In the genomic region with DNA sequence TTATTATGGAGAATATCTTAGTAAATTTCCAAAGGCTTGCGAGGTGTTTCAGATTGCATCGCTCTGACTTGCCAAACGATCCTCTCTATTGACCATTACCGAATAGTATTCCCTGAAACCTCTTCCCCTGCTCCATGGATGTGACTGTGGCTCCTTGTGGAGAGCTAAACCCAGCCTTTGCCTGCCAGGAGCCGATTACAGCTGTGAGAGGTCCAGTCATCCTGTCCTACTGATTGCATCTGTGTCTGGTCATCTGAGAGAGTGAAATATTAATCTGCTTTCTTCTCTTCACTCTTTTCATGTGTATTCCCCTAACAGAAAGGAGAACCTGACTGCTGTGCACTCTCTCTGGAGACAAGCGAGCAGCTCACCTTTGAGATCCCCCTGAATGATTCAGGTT, we compare ENCODE assay signal across 32 cellular contexts.
"Had no signal": no experiment of that assay in that cellular context is flagged by ENCODE, and none has a peak within 500 bp of the region (broad histone marks: within the 10 kb centered on the region; RNA-seq: fewer than 3 reads in every experiment).

No MANE protein-coding gene starts in this region.

- H3K4me1 ChIP-seq: heart right ventricle had no signal

- H3K36me3 Mint-ChIP-seq: activated naive CD8-positive, alpha-beta T cell had no signal

- H3K27me3 ChIP-seq: brain microvascular endothelial cell, dorsolateral prefrontal cortex, esophagus muscularis mucosa, gastroesophageal sphincter, heart right ventricle, hepatocyte had no signal

- H3K4me2 ChIP-seq: hepatocyte had no signal

- H3K9me3 ChIP-seq: esophagus muscularis mucosa, gastroesophageal sphincter had no signal

- H3K27ac ChIP-seq: brain microvascular endothelial cell, coronary artery, dorsolateral prefrontal cortex, esophagus muscularis mucosa, gastroesophageal sphincter, heart right ventricle, hepatocyte had no signal

- H3K27me3 Mint-ChIP-seq: activated CD4-positive, alpha-beta memory T cell treated with anti-CD3 and anti-CD28 coated beads, Interleukin-2, amount 10 ng/mL, durations not matched to agents 7 days and 5 days; activated CD4-positive, alpha-beta T cell treated with anti-CD3 and anti-CD28 coated beads, Interleukin-2, amount 10 ng/mL, durations not matched to agents 7 days and 5 days; activated naive CD8-positive, alpha-beta T cell; activated T-cell treated with anti-CD3 and anti-CD28 coated beads, Interleukin-2, amount 50 U/mL, for 24 hours; activated T-helper 17 cell treated with anti-CD3 and anti-CD28 coated beads, Interleukin-2, amount 50 U/mL, for 72 hours; central memory CD8-positive, alpha-beta T cell; dendritic cell treated with granulocyte-macrophage colony-stimulating factor and Interleukin-4, amounts not matched to agents 40 ng/mL and 50 ng/mL, for 4 days; effector memory CD8-positive, alpha-beta T cell had no signal

- H3K27ac Mint-ChIP-seq: activated CD4-positive, alpha-beta memory T cell treated with anti-CD3 and anti-CD28 coated beads, Interleukin-2, amount 10 ng/mL, durations not matched to agents 7 days and 5 days; activated CD4-positive, alpha-beta T cell treated with anti-CD3 and anti-CD28 coated beads, Interleukin-2, amount 10 ng/mL, durations not matched to agents 7 days and 5 days; activated naive CD8-positive, alpha-beta T cell; activated T-cell treated with anti-CD3 and anti-CD28 coated beads, Interleukin-2, amount 50 U/mL, for 24 hours; activated T-helper 17 cell treated with anti-CD3 and anti-CD28 coated beads, Interleukin-2, amount 50 U/mL, for 72 hours; dendritic cell treated with granulocyte-macrophage colony-stimulating factor and Interleukin-4, amounts not matched to agents 40 ng/mL and 50 ng/mL, for 4 days; effector memory CD8-positive, alpha-beta T cell had no signal

- H3K79me2 ChIP-seq: hepatocyte had no signal

- H3K4me1 Mint-ChIP-seq: activated T-helper 17 cell treated with anti-CD3 and anti-CD28 coated beads, Interleukin-2, amount 50 U/mL, for 72 hours; central memory CD8-positive, alpha-beta T cell had no signal

- ATAC-seq: activated T-helper 17 cell treated with anti-CD3 and anti-CD28 coated beads, Interleukin-2, amount 50 U/mL, for 72 hours; effector memory CD8-positive, alpha-beta T cell; gastroesophageal sphincter; heart right ventricle had no signal

- H3K36me3 ChIP-seq: brain microvascular endothelial cell had no signal

- FAIRE-seq: astrocyte, bronchial epithelial cell had no signal

- DNase-seq: activated CD4-positive, alpha-beta memory T cell treated with anti-CD3 and anti-CD28 coated beads, Interleukin-2, amount 10 ng/mL, durations not matched to agents 7 days and 5 days; activated CD4-positive, alpha-beta T cell treated with anti-CD3 and anti-CD28 coated beads for 1 hour; activated CD4-positive, alpha-beta T cell treated with anti-CD3 and anti-CD28 coated beads for 4 hours; activated CD4-positive, alpha-beta T cell treated with anti-CD3 and anti-CD28 coated beads, Interleukin-2, amount 10 ng/mL, durations not matched to agents 7 days and 5 days; activated CD4-positive, alpha-beta T cell treated with anti-CD3 and anti-CD28 coated beads, Interleukin-2, amount 50 U/mL, for 4 hours; activated CD4-positive, CD25-positive, alpha-beta regulatory T cell; activated CD8-positive, alpha-beta memory T cell treated with anti-CD3 and anti-CD28 coated beads, Interleukin-2, amount 50 U/mL, for 48 hours; activated effector memory CD4-positive, alpha-beta T cell treated with Interleukin-2 at 50 U/mL for 16 hours; activated gamma-delta T cell treated with Interleukin-2 at 50 U/mL for 16 hours; activated naive CD4-positive, alpha-beta T cell treated with anti-CD3 and anti-CD28 coated beads, Interleukin-2, amount 50 U/mL, for 16 hours; activated naive CD4-positive, alpha-beta T cell treated with Interleukin-2 at 50 U/mL for 16 hours; activated T-cell treated with anti-CD3 and anti-CD28 coated beads for 4 hours; activated T-cell treated with anti-CD3 and anti-CD28 coated beads, Interleukin-2, amount 50 U/mL, for 24 hours; amniotic stem cell; anterior cingulate cortex; brain microvascular endothelial cell; dorsolateral prefrontal cortex; effector memory CD8-positive, alpha-beta T cell; erythroblast; foreskin melanocyte; heart right ventricle; T-helper 2 cell had no signal

- H3K4me3 Mint-ChIP-seq: activated CD4-positive, alpha-beta memory T cell treated with anti-CD3 and anti-CD28 coated beads, Interleukin-2, amount 10 ng/mL, durations not matched to agents 7 days and 5 days; activated CD4-positive, alpha-beta T cell treated with anti-CD3 and anti-CD28 coated beads, Interleukin-2, amount 10 ng/mL, durations not matched to agents 7 days and 5 days; activated naive CD8-positive, alpha-beta T cell; activated T-cell treated with anti-CD3 and anti-CD28 coated beads, Interleukin-2, amount 50 U/mL, for 24 hours; activated T-helper 17 cell treated with anti-CD3 and anti-CD28 coated beads, Interleukin-2, amount 50 U/mL, for 72 hours; central memory CD8-positive, alpha-beta T cell; dendritic cell treated with granulocyte-macrophage colony-stimulating factor and Interleukin-4, amounts not matched to agents 40 ng/mL and 50 ng/mL, for 4 days; effector memory CD8-positive, alpha-beta T cell had no signal

- H3K9me3 Mint-ChIP-seq: activated CD4-positive, alpha-beta memory T cell treated with anti-CD3 and anti-CD28 coated beads, Interleukin-2, amount 10 ng/mL, durations not matched to agents 7 days and 5 days; activated CD4-positive, alpha-beta T cell treated with anti-CD3 and anti-CD28 coated beads, Interleukin-2, amount 10 ng/mL, durations not matched to agents 7 days and 5 days; activated T-cell treated with anti-CD3 and anti-CD28 coated beads, Interleukin-2, amount 50 U/mL, for 24 hours; activated T-helper 17 cell treated with anti-CD3 and anti-CD28 coated beads, Interleukin-2, amount 50 U/mL, for 72 hours; dendritic cell treated with granulocyte-macrophage colony-stimulating factor and Interleukin-4, amounts not matched to agents 40 ng/mL and 50 ng/mL, for 4 days had no signal

- H3K4me3 ChIP-seq: coronary artery, dorsolateral prefrontal cortex, esophagus muscularis mucosa, gastroesophageal sphincter, heart right ventricle, hepatocyte had no signal

- H2AFZ ChIP-seq: hepatocyte had no signal
